ENCODE assay signal across 11 cellular contexts in the genomic region with DNA sequence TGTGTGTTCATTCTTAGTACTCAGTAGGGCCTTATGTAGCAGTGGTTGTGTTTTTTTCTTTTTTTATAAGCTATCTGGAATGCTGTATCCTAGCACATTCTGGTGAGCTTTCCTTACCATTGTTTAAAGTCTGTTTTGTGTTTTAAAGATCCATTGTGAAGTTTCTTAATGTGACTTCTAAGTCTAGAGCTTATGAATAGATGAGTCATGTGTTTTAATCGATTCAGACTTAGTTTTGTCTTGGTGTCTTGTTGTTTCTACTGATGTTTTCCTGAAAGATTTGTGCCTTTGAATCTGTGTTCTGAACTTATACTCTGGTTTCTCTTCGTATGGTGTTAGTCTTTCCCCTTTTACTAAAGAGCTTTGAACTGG. TPM values are rescaled to one million over a fixed set of nuclear protein-coding genes. Genes with fewer than 3 reads are reported as not detected.
DNase-seq lines count a peak whose midpoint lies in the region; ATAC-seq, FAIRE-seq and TF ChIP-seq lines count a peak whose summit lies in the region.
"Had no signal": no experiment of that assay in that cellular context is flagged by ENCODE, and none has a peak within 500 bp of the region (broad histone marks: within the 10 kb centered on the region; RNA-seq: fewer than 3 reads in every experiment).

No MANE protein-coding gene starts in this region.

- intact Hi-C loops in MCF 10A (cut with micrococcal nuclease) = no loop called here
- intact Hi-C loops in breast epithelium (cut with DNase I; ENCODE audit: low total_unique reads) = no loop called here
- intact Hi-C loops in activated T-helper 1 cell treated with anti-CD3 and anti-CD28 coated beads, Interleukin-12 subunit alpha, Interleukin-12 subunit beta, Interleukin-2, Interleukin-4 antibody, amounts not matched to agents 30 ng/mL and 10 ng/mL and 1 ng/mL, durations not matched to agents 14 hours and 24 hours and 36 hours (cut with micrococcal nuclease) = loop anchor here (2.0 kb wide), 1 partner anchor 22 kb away; no protein-coding TSS in a partner anchor
- intact Hi-C loops in thyroid gland (cut with DNase I) = loop anchor here (10.0 kb wide), 1 partner anchor 70 kb away; no protein-coding TSS in a partner anchor

- H3K9me3 Mint-ChIP-seq in MCF 10A (ENCODE audit: unreplicated experiment) (no peaks in the 10 kb centered on the region), glutamatergic neuron (ENCODE audit: unreplicated experiment) (no peaks in the 10 kb centered on the region)
- no peaks in the 10 kb centered on the region for H3K9me3 Mint-ChIP-seq in activated T-helper 1 cell treated with anti-CD3 and anti-CD28 coated beads, Interleukin-12 subunit alpha, Interleukin-12 subunit beta, Interleukin-2, Interleukin-4 antibody, amounts not matched to agents 30 ng/mL and 10 ng/mL and 1 ng/mL, durations not matched to agents 14 hours and 24 hours and 36 hours

- H3K36me3 ChIP-seq in breast epithelium (no peaks in the 10 kb centered on the region), thyroid gland (no peaks in the 10 kb centered on the region)
- H3K36me3 ChIP-seq: HAP-1 had no signal

- TF ChIP-seq CTCF in MCF 10A (IDR thresholded peaks at IDR 0.05; ENCODE audit: unreplicated experiment) (no peak), breast epithelium (IDR thresholded peaks at IDR 0.05) (no peak), glutamatergic neuron (IDR thresholded peaks at IDR 0.05; ENCODE audit: partially characterized antibody, unreplicated experiment) (no peak), thyroid gland (IDR thresholded peaks at IDR 0.05) (no peak), D721Med (IDR thresholded peaks at IDR 0.05; ENCODE audit: insufficient read depth, missing control alignments) (no peak)

- CTCF ChIA-PET in MCF 10A (lab: Yijun Ruan, JAX) = interaction anchor here (0.6 to 3.8 kb wide), 6 partner anchors 8 to 85 kb away, joined by 3 to 32 read pairs (median 4); no protein-coding TSS in a partner anchor

- no peak overlapping the region for H3K4me3 ChIP-seq in breast epithelium
- H3K4me3 ChIP-seq in thyroid gland (replicated peaks in 1 of 3) = no peak overlapping the region
- H3K4me3 ChIP-seq: HAP-1 had no signal

- H3K9me3 ChIP-seq in breast epithelium (no peaks in the 10 kb centered on the region), thyroid gland (no peaks in the 10 kb centered on the region)
- H3K9me3 ChIP-seq: HAP-1 had no signal

- H3K27ac ChIP-seq in breast epithelium = peak overlapping the region in 1 of 2 donors; percentile 23
- H3K27ac ChIP-seq in thyroid gland = peak overlapping the region in 2 of 3 donors; percentile 7 to 49

- no TSS peak for BruUV-seq in MCF 10A (replicated peaks; lab: Mats Ljungman, UMichigan)

- DNase-seq in MCF 10A (ENCODE audit: unreplicated experiment) (no peak), breast epithelium (ENCODE audit: low spot score in 2 of 2) (no peak), glutamatergic neuron (no peak), thyroid gland (no peak), NCI-H1417 (lab: John Stamatoyannopoulos, UW) (no peak), D721Med (ENCODE audit: insufficient read length, low spot score) (no peak)
- no peak for DNase-seq in activated T-helper 1 cell treated with anti-CD3 and anti-CD28 coated beads, Interleukin-12 subunit alpha, Interleukin-12 subunit beta, Interleukin-2, Interleukin-4 antibody, amounts not matched to agents 30 ng/mL and 10 ng/mL and 1 ng/mL, durations not matched to agents 14 hours and 24 hours and 36 hours (ENCODE audit: low spot score)
- DNase-seq: activated CD4-positive, alpha-beta T cell treated with anti-CD3 and anti-CD28 coated beads, Interleukin-2, amount 50 U/mL, for 48 hours; OCI-M1 had no signal

- POLR2A ChIA-PET in MCF 10A (lab: Yijun Ruan, JAX) = interaction anchor here (0.7 to 3.2 kb wide), 12 partner anchors 9 to 47 kb away, joined by 3 to 22 read pairs (median 4); a partner anchor contains a TSS

- H3K27ac Mint-ChIP-seq in MCF 10A (ENCODE audit: low read depth, unreplicated experiment) (peak overlapping the region; percentile 78), glutamatergic neuron (ENCODE audit: unreplicated experiment) (peak overlapping the region; percentile 98)
- peak overlapping the region; percentile 37 for H3K27ac Mint-ChIP-seq in activated T-helper 1 cell treated with anti-CD3 and anti-CD28 coated beads, Interleukin-12 subunit alpha, Interleukin-12 subunit beta, Interleukin-2, Interleukin-4 antibody, amounts not matched to agents 30 ng/mL and 10 ng/mL and 1 ng/mL, durations not matched to agents 14 hours and 24 hours and 36 hours

- no peak for ATAC-seq in GM18519 (IDR thresholded peaks at IDR 0.05; ENCODE audit: low FRiP score, unreplicated experiment)

- H3K36me3 Mint-ChIP-seq in MCF 10A (ENCODE audit: insufficient read depth, unreplicated experiment) (peaks cover 6% of the 10 kb centered on the region), glutamatergic neuron (ENCODE audit: unreplicated experiment) (no peaks in the 10 kb centered on the region)
- peaks cover 8% of the 10 kb centered on the region for H3K36me3 Mint-ChIP-seq in activated T-helper 1 cell treated with anti-CD3 and anti-CD28 coated beads, Interleukin-12 subunit alpha, Interleukin-12 subunit beta, Interleukin-2, Interleukin-4 antibody, amounts not matched to agents 30 ng/mL and 10 ng/mL and 1 ng/mL, durations not matched to agents 14 hours and 24 hours and 36 hours (ENCODE audit: low read depth)

- 16 to 54% methylated on average over 2 of the region's 2 CpGs for WGBS in thyroid gland, 2 donors

- H3K27me3 Mint-ChIP-seq in MCF 10A (ENCODE audit: insufficient read depth, unreplicated experiment) = no peaks in the 10 kb centered on the region
- no peaks in the 10 kb centered on the region for H3K27me3 Mint-ChIP-seq in activated T-helper 1 cell treated with anti-CD3 and anti-CD28 coated beads, Interleukin-12 subunit alpha, Interleukin-12 subunit beta, Interleukin-2, Interleukin-4 antibody, amounts not matched to agents 30 ng/mL and 10 ng/mL and 1 ng/mL, durations not matched to agents 14 hours and 24 hours and 36 hours (ENCODE audit: insufficient read depth)
- H3K27me3 Mint-ChIP-seq in glutamatergic neuron (ENCODE audit: unreplicated experiment) = no peaks in the 10 kb centered on the region

- no peak for FAIRE-seq in D721Med (lab: Jason Lieb, UNC)

- TF ChIP-seq POLR2A in breast epithelium (IDR thresholded peaks at IDR 0.05) = no peak
- TF ChIP-seq POLR2A in thyroid gland (IDR thresholded peaks at IDR 0.05) = no peak

- H3K27me3 ChIP-seq in breast epithelium (no peaks in the 10 kb centered on the region), thyroid gland (no peaks in the 10 kb centered on the region)

- no peak overlapping the region for H3K4me3 Mint-ChIP-seq in MCF 10A (ENCODE audit: unreplicated experiment)
- no peak overlapping the region for H3K4me3 Mint-ChIP-seq in activated T-helper 1 cell treated with anti-CD3 and anti-CD28 coated beads, Interleukin-12 subunit alpha, Interleukin-12 subunit beta, Interleukin-2, Interleukin-4 antibody, amounts not matched to agents 30 ng/mL and 10 ng/mL and 1 ng/mL, durations not matched to agents 14 hours and 24 hours and 36 hours
- H3K4me3 Mint-ChIP-seq in glutamatergic neuron (ENCODE audit: unreplicated experiment) = peak overlapping the region; percentile 78

- H3K4me1 Mint-ChIP-seq in MCF 10A (ENCODE audit: insufficient read depth, unreplicated experiment) = peaks cover 58% of the 10 kb centered on the region
- peaks cover 72% of the 10 kb centered on the region for H3K4me1 Mint-ChIP-seq in activated T-helper 1 cell treated with anti-CD3 and anti-CD28 coated beads, Interleukin-12 subunit alpha, Interleukin-12 subunit beta, Interleukin-2, Interleukin-4 antibody, amounts not matched to agents 30 ng/mL and 10 ng/mL and 1 ng/mL, durations not matched to agents 14 hours and 24 hours and 36 hours (ENCODE audit: low read depth)
- H3K4me1 Mint-ChIP-seq in glutamatergic neuron (ENCODE audit: low read depth, unreplicated experiment) = peaks cover 51% of the 10 kb centered on the region

- no peaks in the 10 kb centered on the region for H3K4me1 ChIP-seq in breast epithelium
- peaks cover 66 to 77% of the 10 kb centered on the region in 2 donors for H3K4me1 ChIP-seq in thyroid gland

RNA-seq across cellular contexts. Expression of a gene that starts 24.5 kb away (rescaled TPM):
- total RNA-seq in MCF 10A (2022) = 65.7 and 92.9 TPM in 2 replicates
- 100 to 1,000 TPM; 198 to 331 (median 259) TPM for total RNA-seq in breast epithelium
- total RNA-seq in activated T-helper 1 cell treated with anti-CD3 and anti-CD28 coated beads, Interleukin-12 subunit alpha, Interleukin-12 subunit beta, Interleukin-2, Interleukin-4 antibody, amounts not matched to agents 30 ng/mL and 10 ng/mL and 1 ng/mL, durations not matched to agents 14 hours and 24 hours and 36 hours = 78.9 and 81.9 TPM in 2 replicates
- total RNA-seq in glutamatergic neuron (ENCODE audit: unreplicated experiment) = 145 TPM
- 100 to 1,000 TPM; 189 to 405 (median 244) TPM for total RNA-seq in thyroid gland

Comparison
In these comparisons a context has a peak if more than half of its experiments do, and no peak if none do; other contexts are left out.
1. H3K27ac Mint-ChIP-seq: peak in every context shown above with its lines; median percentile 98 in glutamatergic neuron; 78 in MCF 10A; 37 in activated T-helper 1 cell treated with anti-CD3 and anti-CD28 coated beads, Interleukin-12 subunit alpha, Interleukin-12 subunit beta, Interleukin-2, Interleukin-4 antibody, amounts not matched to agents 30 ng/mL and 10 ng/mL and 1 ng/mL, durations not matched to agents 14 hours and 24 hours and 36 hours.
2. intact Hi-C loops: an anchor here in activated T-helper 1 cell treated with anti-CD3 and anti-CD28 coated beads, Interleukin-12 subunit alpha, Interleukin-12 subunit beta, Interleukin-2, Interleukin-4 antibody, amounts not matched to agents 30 ng/mL and 10 ng/mL and 1 ng/mL, durations not matched to agents 14 hours and 24 hours and 36 hours (2.0 kb wide) and thyroid gland (10.0 kb wide); none called in MCF 10A and breast epithelium.